ENCODE assay signal across 15 cellular contexts in the genomic region with DNA sequence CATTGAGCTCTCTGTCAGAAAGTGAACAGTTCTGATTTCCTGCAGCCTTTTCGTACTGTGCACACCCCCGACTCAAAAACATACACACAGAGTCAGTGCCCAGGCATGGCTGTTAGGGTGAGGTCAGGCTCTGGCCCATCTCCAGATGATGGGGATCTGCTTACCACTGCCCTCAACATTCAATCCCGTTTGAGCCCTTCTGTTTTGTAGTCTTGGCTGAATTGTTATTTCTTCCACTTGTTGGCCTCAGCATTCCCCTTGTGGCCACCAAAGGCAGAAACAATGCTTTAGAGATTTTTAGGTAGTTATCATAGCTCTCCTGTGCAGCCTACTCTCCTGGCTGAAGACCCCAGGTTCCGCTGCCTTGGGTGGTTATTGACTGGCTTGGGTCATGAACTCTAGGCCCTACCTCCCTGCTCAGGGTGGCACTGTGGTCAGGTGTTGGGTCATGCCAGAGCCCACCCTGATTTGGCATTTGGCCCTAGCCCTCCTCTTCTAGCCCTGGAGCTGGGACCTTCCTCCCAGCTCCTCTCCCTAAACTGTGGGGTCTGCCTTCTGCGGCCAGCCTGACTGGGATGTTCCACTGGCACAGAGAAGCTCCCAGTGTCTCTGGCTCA. TPM values are rescaled to one million over a fixed set of nuclear protein-coding genes. Genes with fewer than 3 reads are reported as not detected.
DNase-seq lines count a peak whose midpoint lies in the region; ATAC-seq and TF ChIP-seq lines count a peak whose summit lies in the region.
"Had no signal": no experiment of that assay in that cellular context is flagged by ENCODE, and none has a peak within 500 bp of the region (broad histone marks: within the 10 kb centered on the region; RNA-seq: fewer than 3 reads in every experiment).

No MANE protein-coding gene starts in this region.

- H3K4me3 Mint-ChIP-seq in activated T-cell treated with anti-CD3 and anti-CD28 coated beads, Interleukin-2, amount 50 U/mL, for 4 hours = no peak overlapping the region
- H3K4me3 Mint-ChIP-seq: activated naive CD4-positive, alpha-beta T cell treated with anti-CD3 and anti-CD28 coated beads, Interleukin-2, amount 50 U/mL, for 24 hours; effector memory CD8-positive, alpha-beta T cell; GM23338 had no signal

- H3K4me1 Mint-ChIP-seq in activated T-cell treated with anti-CD3 and anti-CD28 coated beads, Interleukin-2, amount 50 U/mL, for 4 hours (ENCODE audit: low read depth) = peaks cover 4% of the 10 kb centered on the region

- no peaks in the 10 kb centered on the region for H3K9me3 ChIP-seq in heart left ventricle
- no peaks in the 10 kb centered on the region for H3K9me3 ChIP-seq in uterus
- H3K9me3 ChIP-seq: prostate gland had no signal

- DNase-seq in heart left ventricle = peak in 3 of 5 donors; percentile 13 to 53 (median 29)
- no peak for DNase-seq in left ventricle myocardium superior
- DNase-seq in cardiac fibroblast (ENCODE audit: low read depth in 2 of 2) = peak; percentile 51 to 60
- DNase-seq in iris pigment epithelial cell (ENCODE audit: low read depth) = peak; percentile 50
- DNase-seq in uterus = no peak
- no peak for DNase-seq in activated T-cell treated with anti-CD3 and anti-CD28 coated beads, Interleukin-2, amount 50 U/mL, for 4 hours
- no peak for DNase-seq in NCI-H1092 treated with DMSO at 0.1 percent for 48 hours (lab: John Stamatoyannopoulos, UW)
- DNase-seq: ACHN; effector memory CD8-positive, alpha-beta T cell; NCI-H69 had no signal

- H3K27ac ChIP-seq in heart left ventricle = peak overlapping the region in 11 of 12 donors; percentile 23 to 100 (median 56)
- peak overlapping the region; percentile 32 to 34 for H3K27ac ChIP-seq in uterus

- H3K4me1 ChIP-seq in heart left ventricle = peaks cover 6 to 86% (median 76%) of the 10 kb centered on the region in 12 donors
- H3K4me1 ChIP-seq in uterus = peaks cover 0 to 15% of the 10 kb centered on the region in 2 donors
- H3K4me1 ChIP-seq: prostate gland had no signal

- TF ChIP-seq CTCF in heart left ventricle (IDR thresholded peaks at IDR 0.05) = peak in 1 of 12 donors; percentile 10
- TF ChIP-seq CTCF in cardiac fibroblast (IDR thresholded peaks at IDR 0.05; ENCODE audit: low read depth, low read length) = peak; percentile 52
- TF ChIP-seq CTCF in uterus (IDR thresholded peaks at IDR 0.05) = no peak

- ATAC-seq in heart left ventricle (no peak), left ventricle myocardium superior (no peak), GM18520 (IDR thresholded peaks at IDR 0.05; ENCODE audit: unreplicated experiment) (no peak)
- no peak for ATAC-seq in activated T-cell treated with anti-CD3 and anti-CD28 coated beads, Interleukin-2, amount 50 U/mL, for 4 hours
- ATAC-seq: effector memory CD8-positive, alpha-beta T cell; GM23338; left lobe of liver had no signal

- WGBS in heart left ventricle, 4 donors = 47 to 77% (median 67%) methylated on average over 5 of the region's 5 CpGs

- no peaks in the 10 kb centered on the region for H3K27me3 Mint-ChIP-seq in activated T-cell treated with anti-CD3 and anti-CD28 coated beads, Interleukin-2, amount 50 U/mL, for 4 hours (ENCODE audit: low read depth)
- H3K27me3 Mint-ChIP-seq: activated naive CD4-positive, alpha-beta T cell treated with anti-CD3 and anti-CD28 coated beads, Interleukin-2, amount 50 U/mL, for 24 hours had no signal

- intact Hi-C loops in heart left ventricle (cut with DNase I) (loop anchor here in 7 of 10 donors (5.0 to 10.0 kb wide), 5 partner anchors 56 to 198 kb away; no protein-coding TSS in a partner anchor), left ventricle myocardium superior (cut with micrococcal nuclease) (loop anchor here (10.0 kb wide), 1 partner anchor 88 kb away; no protein-coding TSS in a partner anchor), uterus (cut with DNase I; ENCODE audit: low total_unique reads) (no loop called here)

- TF ChIP-seq POLR2A in heart left ventricle (IDR thresholded peaks at IDR 0.05) (no peak), uterus (IDR thresholded peaks at IDR 0.05) (no peak)

- H3K36me3 ChIP-seq in heart left ventricle (peaks cover 5 to 58% (median 37%) of the 10 kb centered on the region in 9 donors), uterus (no peaks in the 10 kb centered on the region)
- H3K36me3 ChIP-seq: prostate gland had no signal

- H3K4me3 ChIP-seq in heart left ventricle = no peak overlapping the region
- H3K4me3 ChIP-seq in cardiac fibroblast (replicated peaks in 1 of 2; ENCODE audit: low read depth in 2 of 2, low read length in 2 of 2) = no peak overlapping the region
- no peak overlapping the region for H3K4me3 ChIP-seq in uterus
- H3K4me3 ChIP-seq: GM23338, prostate gland had no signal

- no peaks in the 10 kb centered on the region for H3K9me3 Mint-ChIP-seq in activated T-cell treated with anti-CD3 and anti-CD28 coated beads, Interleukin-2, amount 50 U/mL, for 4 hours
- H3K9me3 Mint-ChIP-seq: activated naive CD4-positive, alpha-beta T cell treated with anti-CD3 and anti-CD28 coated beads, Interleukin-2, amount 50 U/mL, for 24 hours; effector memory CD8-positive, alpha-beta T cell; GM23338 had no signal

- H3K36me3 Mint-ChIP-seq in activated T-cell treated with anti-CD3 and anti-CD28 coated beads, Interleukin-2, amount 50 U/mL, for 4 hours (ENCODE audit: insufficient read depth) = no peaks in the 10 kb centered on the region
- H3K36me3 Mint-ChIP-seq: activated naive CD4-positive, alpha-beta T cell treated with anti-CD3 and anti-CD28 coated beads, Interleukin-2, amount 50 U/mL, for 24 hours had no signal

- H3K27me3 ChIP-seq in heart left ventricle = no peaks in the 10 kb centered on the region
- no peaks in the 10 kb centered on the region for H3K27me3 ChIP-seq in uterus

RNA-seq across cellular contexts. Expression of gene MYOZ3, which starts 7.8 kb away (rescaled TPM):
- total RNA-seq in heart left ventricle (10 to 100 TPM in 1 of 9 donors, 1 to 10 TPM in 8; 1.8 to 10.2 (median 5.1) TPM), left ventricle myocardium superior (3.2 TPM), uterus (10 to 100 TPM in 1 of 4 donors, 1 to 10 TPM in 2, not detected in 1; 3.2 to 69.1 (median 3.4) TPM)
- polyA plus RNA-seq in heart left ventricle = 1 to 10 TPM; 1.2 to 4.6 TPM
- under 1 TPM in 2 of 3 donors, not detected in 1; 0.21 to 0.86 TPM for total RNA-seq in activated T-cell treated with anti-CD3 and anti-CD28 coated beads, Interleukin-2, amount 50 U/mL, for 4 hours

RNA-seq across cellular contexts. Expression of gene SYNPO, which starts 12.8 kb away (rescaled TPM):
- 100 to 1,000 TPM; 444 to 782 (median 590) TPM for total RNA-seq in heart left ventricle
- polyA plus RNA-seq in heart left ventricle = 100 to 1,000 TPM; 304 to 791 TPM
- total RNA-seq in left ventricle myocardium superior = 675 TPM
- total RNA-seq in uterus = 100 to 1,000 TPM in 1 of 4 donors, 10 to 100 TPM in 1, 1 to 10 TPM in 2; 3.6 to 146 (median 10.6) TPM
- 1 to 10 TPM in 1 of 3 donors, under 1 TPM in 2; 0.56 to 1.4 (median 0.79) TPM for total RNA-seq in activated T-cell treated with anti-CD3 and anti-CD28 coated beads, Interleukin-2, amount 50 U/mL, for 4 hours

RNA-seq across cellular contexts. Expression of gene RBM22, which starts 47.6 kb away (rescaled TPM):
- 10 to 100 TPM; 23.5 to 42.3 (median 28.0) TPM for total RNA-seq in heart left ventricle
- polyA plus RNA-seq in heart left ventricle = 10 to 100 TPM; 19.2 to 24.6 TPM
- 28.9 TPM for total RNA-seq in left ventricle myocardium superior
- total RNA-seq in uterus = 10 to 100 TPM; 38.2 to 58.4 (median 43.2) TPM
- total RNA-seq in activated T-cell treated with anti-CD3 and anti-CD28 coated beads, Interleukin-2, amount 50 U/mL, for 4 hours = 10 to 100 TPM; 81.6 to 92.7 (median 86.5) TPM

Comparison
In these comparisons a context has a peak if more than half of its experiments do, and no peak if none do; other contexts are left out.
1. DNase-seq: peak in heart left ventricle (3 of 5), cardiac fibroblast (2 of 2) and iris pigment epithelial cell (single experiment); none in left ventricle myocardium superior (single experiment), uterus (0 of 2), activated T-cell treated with anti-CD3 and anti-CD28 coated beads, Interleukin-2, amount 50 U/mL, for 4 hours (single experiment) and NCI-H1092 treated with DMSO at 0.1 percent for 48 hours (single experiment).